In the genomic region with DNA sequence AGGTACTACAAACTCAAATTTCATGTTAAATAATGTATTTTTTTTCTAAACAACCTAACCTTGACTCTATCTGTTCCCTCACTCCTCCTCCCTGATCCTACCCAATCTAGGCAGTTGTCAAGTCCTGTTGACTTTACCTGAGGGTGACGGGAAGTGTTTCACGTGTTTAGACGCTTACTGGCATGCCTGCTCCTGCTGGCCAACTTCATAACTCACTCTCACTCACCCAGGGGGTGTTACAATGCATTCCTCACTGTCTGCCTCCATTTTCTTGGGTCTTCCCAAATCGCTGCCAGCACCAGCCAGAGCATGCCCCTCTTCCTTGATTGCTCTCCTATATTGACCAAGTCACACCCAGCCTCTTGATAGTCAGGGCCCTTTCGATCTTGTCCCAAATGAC, we compare ENCODE assay signal across 1 cellular context.
A peak's percentile ranks its signal among the peaks of the same experiment; 100 is the strongest.
TF ChIP-seq lines count a peak whose summit lies in the region.

No MANE protein-coding gene starts in this region.

TF ChIP-seq in HepG2, 621 proteins besides CTCF, POLR2A, EP300 and RAD21 (continued from another document and continues in another):
- TF ChIP-seq, protein P1, sequence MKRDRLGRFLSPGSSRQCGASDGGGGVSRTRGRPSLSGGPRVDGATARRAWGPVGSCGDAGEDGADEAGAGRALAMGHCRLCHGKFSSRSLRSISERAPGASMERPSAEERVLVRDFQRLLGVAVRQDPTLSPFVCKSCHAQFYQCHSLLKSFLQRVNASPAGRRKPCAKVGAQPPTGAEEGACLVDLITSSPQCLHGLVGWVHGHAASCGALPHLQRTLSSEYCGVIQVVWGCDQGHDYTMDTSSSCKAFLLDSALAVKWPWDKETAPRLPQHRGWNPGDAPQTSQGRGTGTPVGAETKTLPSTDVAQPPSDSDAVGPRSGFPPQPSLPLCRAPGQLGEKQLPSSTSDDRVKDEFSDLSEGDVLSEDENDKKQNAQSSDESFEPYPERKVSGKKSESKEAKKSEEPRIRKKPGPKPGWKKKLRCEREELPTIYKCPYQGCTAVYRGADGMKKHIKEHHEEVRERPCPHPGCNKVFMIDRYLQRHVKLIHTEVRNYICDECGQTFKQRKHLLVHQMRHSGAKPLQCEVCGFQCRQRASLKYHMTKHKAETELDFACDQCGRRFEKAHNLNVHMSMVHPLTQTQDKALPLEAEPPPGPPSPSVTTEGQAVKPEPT (CRISPR knock-in tag; IDR thresholded peaks at IDR 0.05; ENCODE audit: low read depth) = no peak
- TF ChIP-seq KAT2B (IDR thresholded peaks at IDR 0.05; ENCODE audit: borderline replicate concordance, low read depth, low read length) (no peak), SRSF4 (IDR thresholded peaks at IDR 0.05; ENCODE audit: low read depth, low read length, poor library complexity, severe bottlenecking) (no peak), MTA1 (CRISPR knock-in tag; IDR thresholded peaks at IDR 0.05; ENCODE audit: borderline replicate concordance) (no peak), ZNF749 (CRISPR knock-in tag; IDR thresholded peaks at IDR 0.05; ENCODE audit: borderline replicate concordance) (peak; percentile 35; the same call in 1 of the 2 replicates), RFX3 (CRISPR knock-in tag; IDR thresholded peaks at IDR 0.05) (no peak), SATB2 (CRISPR knock-in tag; IDR thresholded peaks at IDR 0.05) (peak; percentile 73; the same call in 1 of the 2 replicates), ZNF652 (CRISPR knock-in tag; IDR thresholded peaks at IDR 0.05; ENCODE audit: borderline replicate concordance, low read depth) (peak; percentile 42; the same call in 1 of the 2 replicates), SOX6 (IDR thresholded peaks at IDR 0.05) (no peak), SOX6 (CRISPR knock-in tag; IDR thresholded peaks at IDR 0.05) (peak; percentile 25; the same call in 1 of the 2 replicates), ZNF124 (CRISPR knock-in tag; IDR thresholded peaks at IDR 0.05) (no peak), ZNF160 (CRISPR knock-in tag; IDR thresholded peaks at IDR 0.05) (0 out of 2 replicates have a peak, but pooled peaks have one; percentile 48), ZNF333 (CRISPR knock-in tag; IDR thresholded peaks at IDR 0.05; ENCODE audit: borderline replicate concordance) (no peak), ELF3 (CRISPR knock-in tag; IDR thresholded peaks at IDR 0.05) (peak; percentile 80), ARNT2 (CRISPR knock-in tag; IDR thresholded peaks at IDR 0.05; ENCODE audit: low read depth) (peak; percentile 33; the same call in 1 of the 2 replicates), YEATS2 (CRISPR knock-in tag; IDR thresholded peaks at IDR 0.05; ENCODE audit: borderline replicate concordance) (0 out of 2 replicates have a peak, but pooled peaks have one; percentile 37), ZSCAN12 (CRISPR knock-in tag; IDR thresholded peaks at IDR 0.05) (no peak), ARNT (IDR thresholded peaks at IDR 0.05) (no peak), PCBP1 (IDR thresholded peaks at IDR 0.05; ENCODE audit: borderline replicate concordance, low read depth, low read length) (no peak), MLLT10 (CRISPR knock-in tag; IDR thresholded peaks at IDR 0.05) (no peak), ZNF205 (CRISPR knock-in tag; IDR thresholded peaks at IDR 0.05) (no peak), FOXP1 (IDR thresholded peaks at IDR 0.05) (no peak), FOXP1 (CRISPR knock-in tag; IDR thresholded peaks at IDR 0.05) (peak; percentile 58; the same call in 1 of the 2 replicates)
- TF ChIP-seq, protein P2, sequence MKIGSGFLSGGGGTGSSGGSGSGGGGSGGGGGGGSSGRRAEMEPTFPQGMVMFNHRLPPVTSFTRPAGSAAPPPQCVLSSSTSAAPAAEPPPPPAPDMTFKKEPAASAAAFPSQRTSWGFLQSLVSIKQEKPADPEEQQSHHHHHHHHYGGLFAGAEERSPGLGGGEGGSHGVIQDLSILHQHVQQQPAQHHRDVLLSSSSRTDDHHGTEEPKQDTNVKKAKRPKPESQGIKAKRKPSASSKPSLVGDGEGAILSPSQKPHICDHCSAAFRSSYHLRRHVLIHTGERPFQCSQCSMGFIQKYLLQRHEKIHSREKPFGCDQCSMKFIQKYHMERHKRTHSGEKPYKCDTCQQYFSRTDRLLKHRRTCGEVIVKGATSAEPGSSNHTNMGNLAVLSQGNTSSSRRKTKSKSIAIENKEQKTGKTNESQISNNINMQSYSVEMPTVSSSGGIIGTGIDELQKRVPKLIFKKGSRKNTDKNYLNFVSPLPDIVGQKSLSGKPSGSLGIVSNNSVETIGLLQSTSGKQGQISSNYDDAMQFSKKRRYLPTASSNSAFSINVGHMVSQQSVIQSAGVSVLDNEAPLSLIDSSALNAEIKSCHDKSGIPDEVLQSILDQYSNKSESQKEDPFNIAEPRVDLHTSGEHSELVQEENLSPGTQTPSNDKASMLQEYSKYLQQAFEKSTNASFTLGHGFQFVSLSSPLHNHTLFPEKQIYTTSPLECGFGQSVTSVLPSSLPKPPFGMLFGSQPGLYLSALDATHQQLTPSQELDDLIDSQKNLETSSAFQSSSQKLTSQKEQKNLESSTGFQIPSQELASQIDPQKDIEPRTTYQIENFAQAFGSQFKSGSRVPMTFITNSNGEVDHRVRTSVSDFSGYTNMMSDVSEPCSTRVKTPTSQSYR (CRISPR knock-in tag; IDR thresholded peaks at IDR 0.05; ENCODE audit: borderline replicate concordance) = peak; percentile 30
- TF ChIP-seq, protein P3, sequence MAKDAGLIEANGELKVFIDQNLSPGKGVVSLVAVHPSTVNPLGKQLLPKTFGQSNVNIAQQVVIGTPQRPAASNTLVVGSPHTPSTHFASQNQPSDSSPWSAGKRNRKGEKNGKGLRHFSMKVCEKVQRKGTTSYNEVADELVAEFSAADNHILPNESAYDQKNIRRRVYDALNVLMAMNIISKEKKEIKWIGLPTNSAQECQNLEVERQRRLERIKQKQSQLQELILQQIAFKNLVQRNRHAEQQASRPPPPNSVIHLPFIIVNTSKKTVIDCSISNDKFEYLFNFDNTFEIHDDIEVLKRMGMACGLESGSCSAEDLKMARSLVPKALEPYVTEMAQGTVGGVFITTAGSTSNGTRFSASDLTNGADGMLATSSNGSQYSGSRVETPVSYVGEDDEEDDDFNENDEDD (CRISPR knock-in tag; IDR thresholded peaks at IDR 0.05; ENCODE audit: borderline replicate concordance) = peak; percentile 83; the same call in 1 of the 2 replicates
- TF ChIP-seq, protein P4, sequence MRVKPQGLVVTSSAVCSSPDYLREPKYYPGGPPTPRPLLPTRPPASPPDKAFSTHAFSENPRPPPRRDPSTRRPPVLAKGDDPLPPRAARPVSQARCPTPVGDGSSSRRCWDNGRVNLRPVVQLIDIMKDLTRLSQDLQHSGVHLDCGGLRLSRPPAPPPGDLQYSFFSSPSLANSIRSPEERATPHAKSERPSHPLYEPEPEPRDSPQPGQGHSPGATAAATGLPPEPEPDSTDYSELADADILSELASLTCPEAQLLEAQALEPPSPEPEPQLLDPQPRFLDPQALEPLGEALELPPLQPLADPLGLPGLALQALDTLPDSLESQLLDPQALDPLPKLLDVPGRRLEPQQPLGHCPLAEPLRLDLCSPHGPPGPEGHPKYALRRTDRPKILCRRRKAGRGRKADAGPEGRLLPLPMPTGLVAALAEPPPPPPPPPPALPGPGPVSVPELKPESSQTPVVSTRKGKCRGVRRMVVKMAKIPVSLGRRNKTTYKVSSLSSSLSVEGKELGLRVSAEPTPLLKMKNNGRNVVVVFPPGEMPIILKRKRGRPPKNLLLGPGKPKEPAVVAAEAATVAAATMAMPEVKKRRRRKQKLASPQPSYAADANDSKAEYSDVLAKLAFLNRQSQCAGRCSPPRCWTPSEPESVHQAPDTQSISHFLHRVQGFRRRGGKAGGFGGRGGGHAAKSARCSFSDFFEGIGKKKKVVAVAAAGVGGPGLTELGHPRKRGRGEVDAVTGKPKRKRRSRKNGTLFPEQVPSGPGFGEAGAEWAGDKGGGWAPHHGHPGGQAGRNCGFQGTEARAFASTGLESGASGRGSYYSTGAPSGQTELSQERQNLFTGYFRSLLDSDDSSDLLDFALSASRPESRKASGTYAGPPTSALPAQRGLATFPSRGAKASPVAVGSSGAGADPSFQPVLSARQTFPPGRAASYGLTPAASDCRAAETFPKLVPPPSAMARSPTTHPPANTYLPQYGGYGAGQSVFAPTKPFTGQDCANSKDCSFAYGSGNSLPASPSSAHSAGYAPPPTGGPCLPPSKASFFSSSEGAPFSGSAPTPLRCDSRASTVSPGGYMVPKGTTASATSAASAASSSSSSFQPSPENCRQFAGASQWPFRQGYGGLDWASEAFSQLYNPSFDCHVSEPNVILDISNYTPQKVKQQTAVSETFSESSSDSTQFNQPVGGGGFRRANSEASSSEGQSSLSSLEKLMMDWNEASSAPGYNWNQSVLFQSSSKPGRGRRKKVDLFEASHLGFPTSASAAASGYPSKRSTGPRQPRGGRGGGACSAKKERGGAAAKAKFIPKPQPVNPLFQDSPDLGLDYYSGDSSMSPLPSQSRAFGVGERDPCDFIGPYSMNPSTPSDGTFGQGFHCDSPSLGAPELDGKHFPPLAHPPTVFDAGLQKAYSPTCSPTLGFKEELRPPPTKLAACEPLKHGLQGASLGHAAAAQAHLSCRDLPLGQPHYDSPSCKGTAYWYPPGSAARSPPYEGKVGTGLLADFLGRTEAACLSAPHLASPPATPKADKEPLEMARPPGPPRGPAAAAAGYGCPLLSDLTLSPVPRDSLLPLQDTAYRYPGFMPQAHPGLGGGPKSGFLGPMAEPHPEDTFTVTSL (CRISPR knock-in tag; IDR thresholded peaks at IDR 0.05; ENCODE audit: borderline replicate concordance) = no peak
- TF ChIP-seq, protein P5, sequence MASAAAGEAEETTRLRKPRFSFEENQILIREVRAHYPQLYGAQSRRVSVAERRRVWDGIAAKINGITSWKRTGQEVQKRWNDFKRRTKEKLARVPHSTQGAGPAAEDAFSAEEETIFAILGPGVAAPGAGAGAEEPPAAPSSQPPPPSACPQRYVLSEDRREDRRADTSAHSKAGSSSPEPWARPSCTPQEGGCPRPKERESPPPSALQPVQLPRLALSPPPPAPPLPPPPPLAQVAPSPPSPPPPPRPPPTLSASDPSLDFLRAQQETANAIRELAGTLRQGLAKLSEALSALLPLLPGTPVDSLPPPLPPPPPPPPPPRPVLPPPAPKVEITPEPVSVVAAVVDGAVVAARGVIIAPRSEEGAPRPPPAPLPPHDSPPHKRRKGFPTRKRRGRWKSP (CRISPR knock-in tag; IDR thresholded peaks at IDR 0.05) = 0 out of 2 replicates have a peak, but pooled peaks have one; percentile 52
- TF ChIP-seq, protein P6, sequence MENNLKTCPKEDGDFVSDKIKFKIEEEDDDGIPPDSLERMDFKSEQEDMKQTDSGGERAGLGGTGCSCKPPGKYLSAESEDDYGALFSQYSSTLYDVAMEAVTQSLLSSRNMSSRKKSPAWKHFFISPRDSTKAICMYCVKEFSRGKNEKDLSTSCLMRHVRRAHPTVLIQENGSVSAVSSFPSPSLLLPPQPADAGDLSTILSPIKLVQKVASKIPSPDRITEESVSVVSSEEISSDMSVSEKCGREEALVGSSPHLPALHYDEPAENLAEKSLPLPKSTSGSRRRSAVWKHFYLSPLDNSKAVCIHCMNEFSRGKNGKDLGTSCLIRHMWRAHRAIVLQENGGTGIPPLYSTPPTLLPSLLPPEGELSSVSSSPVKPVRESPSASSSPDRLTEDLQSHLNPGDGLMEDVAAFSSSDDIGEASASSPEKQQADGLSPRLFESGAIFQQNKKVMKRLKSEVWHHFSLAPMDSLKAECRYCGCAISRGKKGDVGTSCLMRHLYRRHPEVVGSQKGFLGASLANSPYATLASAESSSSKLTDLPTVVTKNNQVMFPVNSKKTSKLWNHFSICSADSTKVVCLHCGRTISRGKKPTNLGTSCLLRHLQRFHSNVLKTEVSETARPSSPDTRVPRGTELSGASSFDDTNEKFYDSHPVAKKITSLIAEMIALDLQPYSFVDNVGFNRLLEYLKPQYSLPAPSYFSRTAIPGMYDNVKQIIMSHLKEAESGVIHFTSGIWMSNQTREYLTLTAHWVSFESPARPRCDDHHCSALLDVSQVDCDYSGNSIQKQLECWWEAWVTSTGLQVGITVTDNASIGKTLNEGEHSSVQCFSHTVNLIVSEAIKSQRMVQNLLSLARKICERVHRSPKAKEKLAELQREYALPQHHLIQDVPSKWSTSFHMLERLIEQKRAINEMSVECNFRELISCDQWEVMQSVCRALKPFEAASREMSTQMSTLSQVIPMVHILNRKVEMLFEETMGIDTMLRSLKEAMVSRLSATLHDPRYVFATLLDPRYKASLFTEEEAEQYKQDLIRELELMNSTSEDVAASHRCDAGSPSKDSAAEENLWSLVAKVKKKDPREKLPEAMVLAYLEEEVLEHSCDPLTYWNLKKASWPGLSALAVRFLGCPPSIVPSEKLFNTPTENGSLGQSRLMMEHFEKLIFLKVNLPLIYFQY (CRISPR knock-in tag; IDR thresholded peaks at IDR 0.05; ENCODE audit: borderline replicate concordance) = peak; percentile 72; the same call in 1 of the 2 replicates
- TF ChIP-seq, protein P7, sequence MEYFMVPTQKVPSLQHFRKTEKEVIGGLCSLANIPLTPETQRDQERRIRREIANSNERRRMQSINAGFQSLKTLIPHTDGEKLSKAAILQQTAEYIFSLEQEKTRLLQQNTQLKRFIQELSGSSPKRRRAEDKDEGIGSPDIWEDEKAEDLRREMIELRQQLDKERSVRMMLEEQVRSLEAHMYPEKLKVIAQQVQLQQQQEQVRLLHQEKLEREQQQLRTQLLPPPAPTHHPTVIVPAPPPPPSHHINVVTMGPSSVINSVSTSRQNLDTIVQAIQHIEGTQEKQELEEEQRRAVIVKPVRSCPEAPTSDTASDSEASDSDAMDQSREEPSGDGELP (IDR thresholded peaks at IDR 0.05; ENCODE audit: borderline replicate concordance, low read depth) = peak; percentile 35; the same call in 1 of the 2 replicates
- TF ChIP-seq, protein P8, sequence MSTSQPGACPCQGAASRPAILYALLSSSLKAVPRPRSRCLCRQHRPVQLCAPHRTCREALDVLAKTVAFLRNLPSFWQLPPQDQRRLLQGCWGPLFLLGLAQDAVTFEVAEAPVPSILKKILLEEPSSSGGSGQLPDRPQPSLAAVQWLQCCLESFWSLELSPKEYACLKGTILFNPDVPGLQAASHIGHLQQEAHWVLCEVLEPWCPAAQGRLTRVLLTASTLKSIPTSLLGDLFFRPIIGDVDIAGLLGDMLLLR (CRISPR knock-in tag; IDR thresholded peaks at IDR 0.05) = no peak
- TF ChIP-seq, protein P9, sequence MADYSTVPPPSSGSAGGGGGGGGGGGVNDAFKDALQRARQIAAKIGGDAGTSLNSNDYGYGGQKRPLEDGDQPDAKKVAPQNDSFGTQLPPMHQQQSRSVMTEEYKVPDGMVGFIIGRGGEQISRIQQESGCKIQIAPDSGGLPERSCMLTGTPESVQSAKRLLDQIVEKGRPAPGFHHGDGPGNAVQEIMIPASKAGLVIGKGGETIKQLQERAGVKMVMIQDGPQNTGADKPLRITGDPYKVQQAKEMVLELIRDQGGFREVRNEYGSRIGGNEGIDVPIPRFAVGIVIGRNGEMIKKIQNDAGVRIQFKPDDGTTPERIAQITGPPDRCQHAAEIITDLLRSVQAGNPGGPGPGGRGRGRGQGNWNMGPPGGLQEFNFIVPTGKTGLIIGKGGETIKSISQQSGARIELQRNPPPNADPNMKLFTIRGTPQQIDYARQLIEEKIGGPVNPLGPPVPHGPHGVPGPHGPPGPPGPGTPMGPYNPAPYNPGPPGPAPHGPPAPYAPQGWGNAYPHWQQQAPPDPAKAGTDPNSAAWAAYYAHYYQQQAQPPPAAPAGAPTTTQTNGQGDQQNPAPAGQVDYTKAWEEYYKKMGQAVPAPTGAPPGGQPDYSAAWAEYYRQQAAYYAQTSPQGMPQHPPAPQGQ (CRISPR knock-in tag; IDR thresholded peaks at IDR 0.05; ENCODE audit: borderline replicate concordance) = no peak
- TF ChIP-seq, protein P10, sequence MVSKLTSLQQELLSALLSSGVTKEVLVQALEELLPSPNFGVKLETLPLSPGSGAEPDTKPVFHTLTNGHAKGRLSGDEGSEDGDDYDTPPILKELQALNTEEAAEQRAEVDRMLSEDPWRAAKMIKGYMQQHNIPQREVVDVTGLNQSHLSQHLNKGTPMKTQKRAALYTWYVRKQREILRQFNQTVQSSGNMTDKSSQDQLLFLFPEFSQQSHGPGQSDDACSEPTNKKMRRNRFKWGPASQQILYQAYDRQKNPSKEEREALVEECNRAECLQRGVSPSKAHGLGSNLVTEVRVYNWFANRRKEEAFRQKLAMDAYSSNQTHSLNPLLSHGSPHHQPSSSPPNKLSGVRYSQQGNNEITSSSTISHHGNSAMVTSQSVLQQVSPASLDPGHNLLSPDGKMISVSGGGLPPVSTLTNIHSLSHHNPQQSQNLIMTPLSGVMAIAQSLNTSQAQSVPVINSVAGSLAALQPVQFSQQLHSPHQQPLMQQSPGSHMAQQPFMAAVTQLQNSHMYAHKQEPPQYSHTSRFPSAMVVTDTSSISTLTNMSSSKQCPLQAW (CRISPR knock-in tag; IDR thresholded peaks at IDR 0.05) = peak; percentile 67; the same call in 1 of the 2 replicates
